8 cellular contexts compared by ENCODE assay signal in genomic region chr2:3959372-3959771, GRCh38.
DNase-seq lines count a peak whose midpoint lies in the region; TF ChIP-seq lines count a peak whose summit lies in the region.

No MANE protein-coding gene starts in this region.

- TF ChIP-seq POLR2A in uterus (IDR thresholded peaks at IDR 0.05) = no peak

- intact Hi-C loops in uterus (cut with DNase I; ENCODE audit: low total_unique reads) = no loop called here

- no peak overlapping the region for H3K27ac ChIP-seq in VCaP
- no peak overlapping the region for H3K27ac ChIP-seq in uterus

- no peaks in the 10 kb centered on the region for H3K4me1 ChIP-seq in uterus

- H3K36me3 ChIP-seq in uterus = no peaks in the 10 kb centered on the region

- DNase-seq in SKM-1 treated with dmso at 0.1 percent for 144 hours (lab: John Stamatoyannopoulos, UW; ENCODE audit: unreplicated experiment) (peak; percentile 29), SKM-1 (lab: John Stamatoyannopoulos, UW; ENCODE audit: unreplicated experiment) (no peak), NCI-H1105 (lab: John Stamatoyannopoulos, UW) (peak; percentile 70), iPS-NIHi7 (ENCODE audit: extremely low spot score) (peak; percentile 57), uterus (no peak), cortex of kidney (lab: John Stamatoyannopoulos, UW) (no peak), KG1 (lab: John Stamatoyannopoulos, UW) (no peak)

- no peaks in the 10 kb centered on the region for H3K27me3 ChIP-seq in uterus

- TF ChIP-seq CTCF in VCaP (conservative IDR thresholded peaks at IDR 0.05) (peak; percentile 86), uterus (IDR thresholded peaks at IDR 0.05) (peak; percentile 19 to 27 (median 22))

- H3K4me3 ChIP-seq in uterus = no peak overlapping the region

- no peaks in the 10 kb centered on the region for H3K9me3 ChIP-seq in uterus

Comparison
In these comparisons a context has a peak if more than half of its experiments do, and no peak if none do; other contexts are left out.
1. DNase-seq: peak in SKM-1 treated with dmso at 0.1 percent for 144 hours (single experiment), NCI-H1105 (single experiment) and iPS-NIHi7 (single experiment); none in SKM-1 (single experiment), uterus (0 of 2), cortex of kidney (single experiment) and KG1 (single experiment).